1 cellular context compared by ENCODE assay signal in genomic region chr14:23285530-23286019, GRCh38.
TF ChIP-seq lines count a peak whose summit lies in the region.

No MANE protein-coding gene starts in this region.

TF ChIP-seq in GM23338, 12 proteins besides CTCF, POLR2A, EP300 and RAD21 (continued from another document):
- TF ChIP-seq ZNF462 (CRISPR knock-in tag; IDR thresholded peaks at IDR 0.05) (no peak), POLR2AphosphoS5 (IDR thresholded peaks at IDR 0.05; ENCODE audit: low read depth) (no peak)
TF ChIP-seq in GM23338: peak in this region for 0.
